In genomic region chr2:41725901-41726300, GRCh38 we compare ENCODE assay signal across 31 cellular contexts.
"Had no signal": no experiment of that assay in that cellular context is flagged by ENCODE, and none has a peak within 500 bp of the region (broad histone marks: within the 10 kb centered on the region; RNA-seq: fewer than 3 reads in every experiment).

No MANE protein-coding gene starts in this region.

- H3K27ac ChIP-seq: body of pancreas, brain microvascular endothelial cell, breast epithelium, VCaP had no signal

- DNase-seq: activated B cell treated with CpG ODN at 0.5 μM for 24 hours; activated CD4-positive, alpha-beta memory T cell treated with anti-CD3 and anti-CD28 coated beads for 36 hours; activated CD4-positive, alpha-beta T cell treated with anti-CD3 and anti-CD28 coated beads for 4 hours; activated CD4-positive, alpha-beta T cell treated with anti-CD3 and anti-CD28 coated beads, Interleukin-2, amount 10 ng/mL, durations not matched to agents 24 days and 14 days; activated CD4-positive, alpha-beta T cell treated with anti-CD3 and anti-CD28 coated beads, Interleukin-2, amount 50 U/mL, for 1 hour; activated CD4-positive, alpha-beta T cell treated with anti-CD3 and anti-CD28 coated beads, Interleukin-2, amount 50 U/mL, for 4 hours; activated CD4-positive, CD25-positive, alpha-beta regulatory T cell treated with anti-CD3 and anti-CD28 coated beads, Interleukin-2, amount 50 U/mL, for 72 hours; activated CD8-positive, alpha-beta memory T cell treated with anti-CD3 and anti-CD28 coated beads, Interleukin-2, amount 50 U/mL, for 4 hours; activated CD8-positive, alpha-beta T cell treated with anti-CD3 and anti-CD28 coated beads for 36 hours; activated effector memory CD4-positive, alpha-beta T cell treated with Interleukin-2 at 50 U/mL for 16 hours; activated gamma-delta T cell; activated naive CD4-positive, alpha-beta T cell treated with anti-CD3 and anti-CD28 coated beads, Interleukin-2, amount 10 ng/mL, durations not matched to agents 7 days and 5 days; activated naive CD4-positive, alpha-beta T cell treated with Interleukin-2 at 50 U/mL for 16 hours; activated naive CD8-positive, alpha-beta T cell treated with anti-CD3 and anti-CD28 coated beads, Interleukin-2, amount 10 ng/mL, durations not matched to agents 7 days and 5 days; activated naive CD8-positive, alpha-beta T cell treated with anti-CD3 and anti-CD28 coated beads, Interleukin-2, amount 50 U/mL, for 24 hours; activated T-cell treated with anti-CD3 and anti-CD28 coated beads for 4 hours; activated T-cell treated with anti-CD3 and anti-CD28 coated beads, Interleukin-2, amount 50 U/mL, for 1 hour; activated T-cell treated with anti-CD3 and anti-CD28 coated beads, Interleukin-2, amount 50 U/mL, for 4 hours; amygdala; anterior cingulate cortex; body of pancreas; brain microvascular endothelial cell; central memory CD4-positive, alpha-beta T cell; T-cell; T-helper 17 cell had no signal

- H3K4me3 Mint-ChIP-seq: activated B cell treated with CpG ODN at 0.5 μM for 24 hours; activated CD4-positive, alpha-beta memory T cell treated with anti-CD3 and anti-CD28 coated beads for 36 hours; activated CD4-positive, alpha-beta T cell treated with anti-CD3 and anti-CD28 coated beads, Interleukin-2, amount 10 ng/mL, durations not matched to agents 24 days and 14 days; activated CD8-positive, alpha-beta T cell treated with anti-CD3 and anti-CD28 coated beads for 36 hours; activated naive CD4-positive, alpha-beta T cell treated with anti-CD3 and anti-CD28 coated beads, Interleukin-2, amount 10 ng/mL, durations not matched to agents 7 days and 5 days; activated naive CD4-positive, alpha-beta T cell treated with anti-CD3 and anti-CD28 coated beads, Interleukin-2, amount 50 U/mL, for 24 hours; activated naive CD8-positive, alpha-beta T cell; activated naive CD8-positive, alpha-beta T cell treated with anti-CD3 and anti-CD28 coated beads, Interleukin-2, amount 10 ng/mL, durations not matched to agents 7 days and 5 days; activated naive CD8-positive, alpha-beta T cell treated with anti-CD3 and anti-CD28 coated beads, Interleukin-2, amount 50 U/mL, for 24 hours; activated T-cell treated with anti-CD3 and anti-CD28 coated beads, Interleukin-2, amount 50 U/mL, for 4 hours; T-cell; T-helper 17 cell had no signal

- H3K27ac Mint-ChIP-seq: activated B cell treated with CpG ODN at 0.5 μM for 24 hours; activated CD4-positive, alpha-beta memory T cell treated with anti-CD3 and anti-CD28 coated beads for 36 hours; activated CD4-positive, alpha-beta T cell treated with anti-CD3 and anti-CD28 coated beads, Interleukin-2, amount 10 ng/mL, durations not matched to agents 24 days and 14 days; activated CD8-positive, alpha-beta T cell treated with anti-CD3 and anti-CD28 coated beads for 36 hours; activated naive CD4-positive, alpha-beta T cell treated with anti-CD3 and anti-CD28 coated beads, Interleukin-2, amount 10 ng/mL, durations not matched to agents 7 days and 5 days; activated naive CD4-positive, alpha-beta T cell treated with anti-CD3 and anti-CD28 coated beads, Interleukin-2, amount 50 U/mL, for 24 hours; activated naive CD8-positive, alpha-beta T cell; activated naive CD8-positive, alpha-beta T cell treated with anti-CD3 and anti-CD28 coated beads, Interleukin-2, amount 10 ng/mL, durations not matched to agents 7 days and 5 days; activated naive CD8-positive, alpha-beta T cell treated with anti-CD3 and anti-CD28 coated beads, Interleukin-2, amount 50 U/mL, for 24 hours; activated T-helper 2 cell treated with anti-CD3 and anti-CD28 coated beads, Interferon-gamma antibody, Interleukin-2, Interleukin-4, amounts not matched to agents 10 μg/mL and 5 μg/mL and 100 μg/mL, durations not matched to agents 14 hours and 24 hours and 36 hours; T-cell; T-helper 17 cell had no signal

- H3K27me3 Mint-ChIP-seq: activated B cell treated with CpG ODN at 0.5 μM for 24 hours; activated CD4-positive, alpha-beta T cell treated with anti-CD3 and anti-CD28 coated beads, Interleukin-2, amount 10 ng/mL, durations not matched to agents 24 days and 14 days; activated naive CD4-positive, alpha-beta T cell treated with anti-CD3 and anti-CD28 coated beads, Interleukin-2, amount 10 ng/mL, durations not matched to agents 7 days and 5 days; activated naive CD4-positive, alpha-beta T cell treated with anti-CD3 and anti-CD28 coated beads, Interleukin-2, amount 50 U/mL, for 24 hours; activated naive CD8-positive, alpha-beta T cell had no signal

- H3K4me3 ChIP-seq: body of pancreas, breast epithelium had no signal

- H3K4me1 ChIP-seq: breast epithelium had no signal

- H3K27me3 ChIP-seq: body of pancreas, brain microvascular endothelial cell, breast epithelium had no signal

- H3K36me3 Mint-ChIP-seq: activated CD4-positive, alpha-beta memory T cell treated with anti-CD3 and anti-CD28 coated beads for 36 hours; activated naive CD4-positive, alpha-beta T cell treated with anti-CD3 and anti-CD28 coated beads, Interleukin-2, amount 10 ng/mL, durations not matched to agents 7 days and 5 days; activated naive CD4-positive, alpha-beta T cell treated with anti-CD3 and anti-CD28 coated beads, Interleukin-2, amount 50 U/mL, for 24 hours; activated naive CD8-positive, alpha-beta T cell; T-cell had no signal

- H3K9me3 Mint-ChIP-seq: activated B cell treated with CpG ODN at 0.5 μM for 24 hours; activated CD4-positive, alpha-beta memory T cell treated with anti-CD3 and anti-CD28 coated beads for 36 hours; activated CD4-positive, alpha-beta T cell treated with anti-CD3 and anti-CD28 coated beads, Interleukin-2, amount 10 ng/mL, durations not matched to agents 24 days and 14 days; activated CD8-positive, alpha-beta T cell treated with anti-CD3 and anti-CD28 coated beads for 36 hours; activated naive CD4-positive, alpha-beta T cell treated with anti-CD3 and anti-CD28 coated beads, Interleukin-2, amount 10 ng/mL, durations not matched to agents 7 days and 5 days; activated naive CD4-positive, alpha-beta T cell treated with anti-CD3 and anti-CD28 coated beads, Interleukin-2, amount 50 U/mL, for 24 hours; activated naive CD8-positive, alpha-beta T cell treated with anti-CD3 and anti-CD28 coated beads, Interleukin-2, amount 10 ng/mL, durations not matched to agents 7 days and 5 days; activated naive CD8-positive, alpha-beta T cell treated with anti-CD3 and anti-CD28 coated beads, Interleukin-2, amount 50 U/mL, for 24 hours; activated T-cell treated with anti-CD3 and anti-CD28 coated beads, Interleukin-2, amount 50 U/mL, for 4 hours; activated T-helper 2 cell treated with anti-CD3 and anti-CD28 coated beads, Interferon-gamma antibody, Interleukin-2, Interleukin-4, amounts not matched to agents 10 μg/mL and 5 μg/mL and 100 μg/mL, durations not matched to agents 14 hours and 24 hours and 36 hours; T-cell had no signal

- H3K36me3 ChIP-seq: brain microvascular endothelial cell, breast epithelium had no signal

- H3K9me3 ChIP-seq: body of pancreas, breast epithelium had no signal

- ATAC-seq: activated CD8-positive, alpha-beta T cell treated with anti-CD3 and anti-CD28 coated beads for 36 hours; activated naive CD8-positive, alpha-beta T cell treated with anti-CD3 and anti-CD28 coated beads, Interleukin-2, amount 50 U/mL, for 24 hours; activated T-cell treated with anti-CD3 and anti-CD28 coated beads, Interleukin-2, amount 50 U/mL, for 4 hours; body of pancreas; T-cell; T-helper 17 cell had no signal

- FAIRE-seq: astrocyte had no signal

- H3K4me1 Mint-ChIP-seq: activated B cell treated with CpG ODN at 0.5 μM for 24 hours; activated CD4-positive, alpha-beta T cell treated with anti-CD3 and anti-CD28 coated beads, Interleukin-2, amount 10 ng/mL, durations not matched to agents 24 days and 14 days; activated naive CD4-positive, alpha-beta T cell treated with anti-CD3 and anti-CD28 coated beads, Interleukin-2, amount 50 U/mL, for 24 hours; activated naive CD8-positive, alpha-beta T cell treated with anti-CD3 and anti-CD28 coated beads, Interleukin-2, amount 50 U/mL, for 24 hours had no signal
